ENCODE assay signal across 1 cellular context in genomic region chr3:98553751-98554150, GRCh38.
A peak's percentile ranks its signal among the peaks of the same experiment; 100 is the strongest.
TF ChIP-seq lines count a peak whose summit lies in the region.

No MANE protein-coding gene starts in this region.

TF ChIP-seq in GM12878, 131 proteins besides CTCF, POLR2A, EP300 and RAD21 (continues in another document):
- TF ChIP-seq MTA2 (IDR thresholded peaks at IDR 0.05; ENCODE audit: low read depth) = no peak
- TF ChIP-seq SREBF1 (IDR thresholded peaks at IDR 0.05; ENCODE audit: low read length) = no peak
- no peak for TF ChIP-seq PML (IDR thresholded peaks at IDR 0.05; ENCODE audit: low read length)
- 0 out of 2 replicates have a peak, but pooled peaks have one; percentile 11 for TF ChIP-seq CREB1 (IDR thresholded peaks at IDR 0.05; ENCODE audit: low read depth)
- TF ChIP-seq PAX8 (IDR thresholded peaks at IDR 0.05) = 0 out of 2 replicates have a peak, but pooled peaks have one; percentile 19
- no peak for TF ChIP-seq SMAD5 (IDR thresholded peaks at IDR 0.05; ENCODE audit: low read depth)
- TF ChIP-seq ELK1 (IDR thresholded peaks at IDR 0.05; ENCODE audit: low read depth, low read length) = no peak
- no peak for TF ChIP-seq CEBPZ (IDR thresholded peaks at IDR 0.05; ENCODE audit: low read depth, low read length)
- no peak for TF ChIP-seq ZNF592 (IDR thresholded peaks at IDR 0.05)
- TF ChIP-seq MLLT1 (IDR thresholded peaks at IDR 0.05) = 0 out of 2 replicates have a peak, but pooled peaks have one; percentile 14
- no peak for TF ChIP-seq DPF2 (IDR thresholded peaks at IDR 0.05)
- no peak for TF ChIP-seq E2F8 (IDR thresholded peaks at IDR 0.05; ENCODE audit: low read depth, partially characterized antibody)
- no peak for TF ChIP-seq BCL11A (IDR thresholded peaks at IDR 0.05; ENCODE audit: low read depth, low read length)
- no peak for TF ChIP-seq IKZF2 (IDR thresholded peaks at IDR 0.05)
- 0 out of 2 replicates have a peak, but pooled peaks have one; percentile 24 for TF ChIP-seq POLR2AphosphoS5 (IDR thresholded peaks at IDR 0.05; ENCODE audit: low read length)
- TF ChIP-seq NFIC (IDR thresholded peaks at IDR 0.05; ENCODE audit: low read depth, low read length) = no peak; the same call in 1 of the 2 replicates
- no peak for TF ChIP-seq ZNF384 (IDR thresholded peaks at IDR 0.05; ENCODE audit: borderline replicate concordance, low read depth, low read length)
- no peak for TF ChIP-seq USF1 (IDR thresholded peaks at IDR 0.05; ENCODE audit: borderline replicate concordance, extremely low read length, insufficient read depth, low read depth, low read length)
- TF ChIP-seq ATF3 (IDR thresholded peaks at IDR 0.05; ENCODE audit: borderline replicate concordance, extremely low read depth, low read depth, low read length) = no peak
- no peak for TF ChIP-seq ZNF622 (IDR thresholded peaks at IDR 0.05)
- TF ChIP-seq KDM1A (IDR thresholded peaks at IDR 0.05; ENCODE audit: borderline replicate concordance) = no peak
- TF ChIP-seq BCLAF1 (IDR thresholded peaks at IDR 0.05) = no peak
- TF ChIP-seq SMARCA5 (IDR thresholded peaks at IDR 0.05) = no peak
- no peak for TF ChIP-seq KAT2A (conservative IDR thresholded peaks at IDR 0.05; ENCODE audit: control insufficient read depth, low read depth, low read length)
- TF ChIP-seq IKZF1 (conservative IDR thresholded peaks at IDR 0.05) = 0 out of 2 replicates have a peak, but pooled peaks have one; percentile 56
- TF ChIP-seq RUNX3 (IDR thresholded peaks at IDR 0.05; ENCODE audit: low read length) = peak; percentile 2; the same call in 1 of the 2 replicates
- TF ChIP-seq SPI1 (IDR thresholded peaks at IDR 0.05; ENCODE audit: borderline replicate concordance, insufficient read depth, low read depth, low read length) = peak; percentile 53; the same call in 1 of the 2 replicates
- TF ChIP-seq MEF2B (IDR thresholded peaks at IDR 0.05; ENCODE audit: partially characterized antibody, poor library complexity, severe bottlenecking) = no peak
- TF ChIP-seq CBX3 (IDR thresholded peaks at IDR 0.05; ENCODE audit: borderline replicate concordance, low read depth) = no peak
- TF ChIP-seq RCOR1 (conservative IDR thresholded peaks at IDR 0.05; ENCODE audit: low read depth, low read length) = no peak
- TF ChIP-seq GABPA (IDR thresholded peaks at IDR 0.05; ENCODE audit: low read depth) = no peak
- 0 out of 2 replicates have a peak, but pooled peaks have one; percentile 3 for TF ChIP-seq ZBTB40 (IDR thresholded peaks at IDR 0.05; ENCODE audit: borderline replicate concordance)
- no peak for TF ChIP-seq JUND (IDR thresholded peaks at IDR 0.05; ENCODE audit: low read depth, low read length)
- TF ChIP-seq MYC (IDR thresholded peaks at IDR 0.05; ENCODE audit: insufficient read depth, insufficient read length, insufficient replicate concordance, low read length, severe bottlenecking) = no peak
- peak in 1 of 2 experiments; percentile 63; a peak in 2 of 4 replicates for TF ChIP-seq ETV6 (conservative IDR thresholded peaks at IDR 0.05 in 1 of 2, IDR thresholded peaks at IDR 0.05 in 1 of 2; ENCODE audit: borderline replicate concordance in 1 of 2, low read depth in 1 of 2)
- TF ChIP-seq GATAD2B (conservative IDR thresholded peaks at IDR 0.05; ENCODE audit: low read depth) = no peak
